1 cellular context compared by ENCODE assay signal in genomic region chr6:2900821-2901644, GRCh38.
TF ChIP-seq lines count a peak whose summit lies in the region.

No MANE protein-coding gene starts in this region.

TF ChIP-seq in GM12878, 131 proteins besides CTCF, POLR2A, EP300 and RAD21 (continued from another document):
- TF ChIP-seq MLLT1 (IDR thresholded peaks at IDR 0.05) (peak; percentile 68), MEF2B (IDR thresholded peaks at IDR 0.05; ENCODE audit: partially characterized antibody, poor library complexity, severe bottlenecking) (peak; percentile 54), PAX8 (IDR thresholded peaks at IDR 0.05) (no peak), NFXL1 (IDR thresholded peaks at IDR 0.05; ENCODE audit: borderline replicate concordance) (no peak), IKZF1 (conservative IDR thresholded peaks at IDR 0.05) (peak; percentile 67), IRF4 (IDR thresholded peaks at IDR 0.05; ENCODE audit: low read depth, low read length) (no peak), MTA2 (IDR thresholded peaks at IDR 0.05; ENCODE audit: low read depth) (0 out of 2 replicates have a peak, but pooled peaks have one; percentile 18), NKRF (conservative IDR thresholded peaks at IDR 0.05) (peak; percentile 39), RELB (IDR thresholded peaks at IDR 0.05; ENCODE audit: low read depth) (0 out of 2 replicates have a peak, but pooled peaks have one; percentile 53), PKNOX1 (IDR thresholded peaks at IDR 0.05) (peak; percentile 38; the same call in 1 of the 2 replicates), SMAD1 (IDR thresholded peaks at IDR 0.05; ENCODE audit: low read depth, partially characterized antibody) (peak; percentile 5), POU2F2 (IDR thresholded peaks at IDR 0.05; ENCODE audit: borderline replicate concordance, low read depth, low read length) (0 out of 3 replicates have a peak, but pooled peaks have one; percentile 8), RAD51 (IDR thresholded peaks at IDR 0.05) (peak; percentile 51; the same call in 1 of the 2 replicates), SMARCA5 (IDR thresholded peaks at IDR 0.05) (no peak), ZNF24 (IDR thresholded peaks at IDR 0.05) (no peak), NBN (IDR thresholded peaks at IDR 0.05) (no peak)
